ENCODE assay signal across 14 cellular contexts in the genomic region with DNA sequence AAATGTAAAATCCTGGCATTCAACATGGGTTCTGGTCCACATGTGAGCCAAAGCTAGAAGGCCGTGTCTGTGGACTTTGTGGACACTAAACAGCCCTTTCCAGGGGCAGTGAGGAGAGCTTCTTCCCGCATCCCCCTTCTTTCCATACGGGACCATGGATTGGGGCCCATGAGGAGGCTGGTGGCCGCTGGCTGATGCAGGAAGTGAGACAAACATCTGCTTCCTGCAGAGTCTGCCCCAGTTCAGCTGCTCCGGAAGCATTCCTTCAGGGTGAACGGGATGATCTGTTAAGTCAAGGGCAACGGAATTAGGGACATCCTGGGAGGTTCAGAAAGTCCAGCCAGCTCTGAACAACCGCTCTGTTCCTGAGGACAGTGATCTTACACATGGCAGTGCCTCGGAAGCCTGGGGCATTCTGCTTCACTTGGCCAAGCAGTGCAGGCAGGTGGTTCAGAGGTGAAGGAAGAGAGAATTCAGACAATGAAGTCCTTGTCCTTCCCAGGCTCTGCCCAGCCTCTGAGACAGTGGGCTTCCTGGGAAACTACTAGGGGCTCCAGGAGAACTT. TPM values are rescaled to one million over a fixed set of nuclear protein-coding genes. Genes with fewer than 3 reads are reported as not detected.
DNase-seq lines count a peak whose midpoint lies in the region; ATAC-seq and TF ChIP-seq lines count a peak whose summit lies in the region.
"Had no signal": no experiment of that assay in that cellular context is flagged by ENCODE, and none has a peak within 500 bp of the region (broad histone marks: within the 10 kb centered on the region; RNA-seq: fewer than 3 reads in every experiment).

No MANE protein-coding gene starts in this region.

- H3K27me3 ChIP-seq in DOHH2 (ENCODE audit: control insufficient read depth, low read length), result no peaks in the 10 kb centered on the region

- H3K4me2 ChIP-seq in DOHH2 (ENCODE audit: low read length), result peak overlapping the region; percentile 68

- no peaks in the 10 kb centered on the region for H3K9me3 Mint-ChIP-seq in activated T-cell treated with anti-CD3 and anti-CD28 coated beads, Interleukin-2, amount 50 U/mL, for 72 hours
- H3K9me3 Mint-ChIP-seq: HFFc6 had no signal

- H3K27ac Mint-ChIP-seq in activated T-cell treated with anti-CD3 and anti-CD28 coated beads, Interleukin-2, amount 50 U/mL, for 72 hours, result peak overlapping the region; percentile 98
- H3K27ac Mint-ChIP-seq: HFFc6 had no signal

- H3K27me3 Mint-ChIP-seq in activated T-cell treated with anti-CD3 and anti-CD28 coated beads, Interleukin-2, amount 50 U/mL, for 72 hours (ENCODE audit: low read depth), result no peaks in the 10 kb centered on the region

- no peaks in the 10 kb centered on the region for H3K9me2 ChIP-seq in DOHH2 (replicated peaks; ENCODE audit: control insufficient read depth, low read length)

- no peaks in the 10 kb centered on the region for H3K36me3 Mint-ChIP-seq in activated T-cell treated with anti-CD3 and anti-CD28 coated beads, Interleukin-2, amount 50 U/mL, for 72 hours (ENCODE audit: insufficient read depth in 2 of 2)

- no peaks in the 10 kb centered on the region for H3K36me3 ChIP-seq in DOHH2 (ENCODE audit: control insufficient read depth, low read length)

- no peaks in the 10 kb centered on the region for H4K20me1 ChIP-seq in DOHH2 (ENCODE audit: control insufficient read depth, insufficient read depth, low read depth, low read length)

- TF ChIP-seq CTCF in DOHH2 (IDR thresholded peaks at IDR 0.05; ENCODE audit: low read depth, low read length, poor library complexity, severe bottlenecking), result no peak

- DNase-seq in C1 segment of cervical spinal cord (lab: John Stamatoyannopoulos, UW), result peak in 9 of 14 donors; percentile 5 to 68 (median 29)
- peak in 1 of 2 donors; percentile 34 for DNase-seq in activated T-cell treated with anti-CD3 and anti-CD28 coated beads, Interleukin-2, amount 50 U/mL, for 72 hours
- peak; percentile 46 for DNase-seq in left kidney (ENCODE audit: low read depth, low spot score)
- no peak for DNase-seq in HuH-7.5 (ENCODE audit: low spot score)
- no peak for DNase-seq in NCI-H2107 (lab: John Stamatoyannopoulos, UW)
- DNase-seq: HFFc6, MV-4-11, NCI-H524 treated with DMSO at 0.1 percent for 48 hours, SIG-M5, small intestine had no signal

- peaks cover 55% of the 10 kb centered on the region for H3K4me1 Mint-ChIP-seq in activated T-cell treated with anti-CD3 and anti-CD28 coated beads, Interleukin-2, amount 50 U/mL, for 72 hours (ENCODE audit: low read depth)

- H3F3A ChIP-seq in DOHH2 (ENCODE audit: control insufficient read depth, insufficient read depth), result peaks cover 16% of the 10 kb centered on the region

- H3K4me3 Mint-ChIP-seq in activated T-cell treated with anti-CD3 and anti-CD28 coated beads, Interleukin-2, amount 50 U/mL, for 72 hours, result peak overlapping the region; percentile 69 to 72
- H3K4me3 Mint-ChIP-seq: HFFc6 had no signal

- no peak for ATAC-seq in activated T-cell treated with anti-CD3 and anti-CD28 coated beads, Interleukin-2, amount 50 U/mL, for 72 hours (replicated peaks in 1 of 2)
- no peak for ATAC-seq in GM18907 (IDR thresholded peaks at IDR 0.05; ENCODE audit: unreplicated experiment)
- ATAC-seq in HG02885 (IDR thresholded peaks at IDR 0.05; ENCODE audit: poor library complexity, unreplicated experiment), result no peak

- peak overlapping the region; percentile 96 for H3K27ac ChIP-seq in DOHH2 (ENCODE audit: low read depth, low read length)

- no peaks in the 10 kb centered on the region for H3K79me2 ChIP-seq in DOHH2 (ENCODE audit: control insufficient read depth, low read length)

- peak overlapping the region; percentile 22 for H3K4me3 ChIP-seq in DOHH2 (ENCODE audit: low read length)

- peaks cover 67% of the 10 kb centered on the region for H3K4me1 ChIP-seq in DOHH2 (ENCODE audit: control insufficient read depth, low read length)

- no peaks in the 10 kb centered on the region for H3K9me3 ChIP-seq in DOHH2 (ENCODE audit: control insufficient read depth, insufficient read depth, low read length)

RNA-seq across cellular contexts. Expression of a gene that starts 1.5 kb away (rescaled TPM):
- total RNA-seq in activated T-cell treated with anti-CD3 and anti-CD28 coated beads, Interleukin-2, amount 50 U/mL, for 72 hours, result 1 to 10 TPM; 1.6 to 2.5 TPM
- total RNA-seq: bronchial epithelial cell, HFFc6 had no signal

Comparison
In these comparisons a context has a peak if more than half of its experiments do, and no peak if none do; other contexts are left out.
1. DNase-seq: peak in C1 segment of cervical spinal cord (9 of 14) and left kidney (single experiment); none in HuH-7.5 (single experiment) and NCI-H2107 (single experiment).